1 cellular context compared by ENCODE assay signal in the genomic region with DNA sequence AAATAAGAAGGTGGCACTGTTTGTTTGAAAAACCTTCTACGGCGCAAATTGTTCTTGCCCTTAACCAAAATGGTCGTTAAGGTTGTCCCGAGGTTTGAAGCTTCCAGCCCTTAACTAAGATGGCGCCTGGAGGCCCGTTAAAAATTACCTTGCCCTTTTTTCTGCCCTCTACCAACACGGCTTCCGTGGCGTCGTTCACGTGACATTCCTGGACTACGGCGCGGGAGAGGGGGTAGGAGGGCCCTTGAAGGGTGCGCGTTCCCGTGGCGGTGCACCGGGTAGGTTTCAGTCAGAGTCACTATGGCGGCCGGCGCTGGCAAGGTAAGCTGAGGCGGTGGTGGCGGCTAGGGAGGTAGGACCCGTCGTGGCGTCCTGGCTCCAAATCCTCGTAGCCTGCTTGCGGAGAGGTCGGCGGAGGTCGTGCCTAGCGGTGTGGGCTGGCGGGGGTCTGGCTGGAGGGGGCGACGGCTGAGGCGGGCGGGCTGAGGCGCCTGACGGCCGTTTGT.
TF ChIP-seq lines count a peak whose summit lies in the region.

Gene SLMAP (plus strand): TSS at position 288 of the 506 bp plus-strand sequence. CDS start 1,343 bp downstream, outside the sequence.

TF ChIP-seq in K562, 482 proteins besides CTCF, POLR2A, EP300 and RAD21 (continued from another document and continues in another):
- TF ChIP-seq IRF2 (CRISPR knock-in tag; IDR thresholded peaks at IDR 0.05) (no peak), TOE1 (IDR thresholded peaks at IDR 0.05; ENCODE audit: borderline replicate concordance) (peak; percentile 93), TOE1 (CRISPR knock-in tag; IDR thresholded peaks at IDR 0.05; ENCODE audit: borderline replicate concordance, low read depth) (no peak), HIVEP1 (CRISPR knock-in tag; IDR thresholded peaks at IDR 0.05) (no peak), RBBP5 (IDR thresholded peaks at IDR 0.05; ENCODE audit: borderline replicate concordance, insufficient read depth, low read length, poor library complexity, severe bottlenecking) (peak; percentile 24), THRA (IDR thresholded peaks at IDR 0.05) (no peak), EWSR1 (IDR thresholded peaks at IDR 0.05; ENCODE audit: borderline replicate concordance, low read depth, partially characterized antibody) (no peak), POLR2G (IDR thresholded peaks at IDR 0.05; ENCODE audit: low read depth, low read length) (peak; percentile 93), MAZ (CRISPR knock-in tag; conservative IDR thresholded peaks at IDR 0.05 in 1 of 2, IDR thresholded peaks at IDR 0.05 in 1 of 2) (peak in 1 of 2 experiments; percentile 50; a peak in 1 of 4 replicates), SMAD1 (IDR thresholded peaks at IDR 0.05; ENCODE audit: low read depth, low read length, partially characterized antibody) (no peak), FOXK2 (conservative IDR thresholded peaks at IDR 0.05 in 1 of 2, IDR thresholded peaks at IDR 0.05 in 1 of 2; ENCODE audit: low read depth in 2 of 2) (no peak), NFIC (IDR thresholded peaks at IDR 0.05) (no peak), FOXK1 (CRISPR knock-in tag; IDR thresholded peaks at IDR 0.05; ENCODE audit: borderline replicate concordance) (no peak), SMC3 (conservative IDR thresholded peaks at IDR 0.05; ENCODE audit: insufficient read depth, low read depth, low read length) (no peak), GTF2F1 (IDR thresholded peaks at IDR 0.05; ENCODE audit: low read depth, low read length) (no peak), THAP7 (CRISPR knock-in tag; IDR thresholded peaks at IDR 0.05) (no peak), ZNF764 (CRISPR knock-in tag; IDR thresholded peaks at IDR 0.05; ENCODE audit: low read depth) (no peak), SAFB (IDR thresholded peaks at IDR 0.05; ENCODE audit: borderline replicate concordance, low read depth, low read length) (no peak), CHD4 (IDR thresholded peaks at IDR 0.05; ENCODE audit: insufficient read depth, insufficient replicate concordance, low read depth, low read length, poor library complexity, severe bottlenecking) (no peak), CAMTA2 (CRISPR knock-in tag; conservative IDR thresholded peaks at IDR 0.05) (no peak), FOXM1 (IDR thresholded peaks at IDR 0.05; ENCODE audit: low read depth) (no peak), FOXM1 (CRISPR knock-in tag; IDR thresholded peaks at IDR 0.05; ENCODE audit: low read depth) (no peak), TEAD2 (tag; IDR thresholded peaks at IDR 0.05) (peak; percentile 27; the same call in 1 of the 2 replicates), ZNF79 (CRISPR knock-in tag; IDR thresholded peaks at IDR 0.05; ENCODE audit: low read depth) (0 out of 2 replicates have a peak, but pooled peaks have one; percentile 40), BRCA1 (IDR thresholded peaks at IDR 0.05) (no peak), BRCA1 (CRISPR knock-in tag; IDR thresholded peaks at IDR 0.05) (no peak), CHAMP1 (IDR thresholded peaks at IDR 0.05) (no peak), BHLHE40 (IDR thresholded peaks at IDR 0.05; ENCODE audit: low read length) (peak; percentile 91), ZNF24 (IDR thresholded peaks at IDR 0.05) (no peak), NR4A1 (CRISPR knock-in tag; IDR thresholded peaks at IDR 0.05) (no peak), NR4A1 (tag; IDR thresholded peaks at IDR 0.05) (peak; percentile 84), CBFA2T2 (conservative IDR thresholded peaks at IDR 0.05) (peak; percentile 54), MYBL2 (IDR thresholded peaks at IDR 0.05; ENCODE audit: low read depth) (peak; percentile 88), MYBL2 (CRISPR knock-in tag; IDR thresholded peaks at IDR 0.05; ENCODE audit: borderline replicate concordance) (no peak), TCF7L2 (IDR thresholded peaks at IDR 0.05; ENCODE audit: low read depth, low read length) (no peak), SUPT5H (IDR thresholded peaks at IDR 0.05) (peak; percentile 84), ETV6 (IDR thresholded peaks at IDR 0.05; ENCODE audit: borderline replicate concordance in 1 of 2, low read depth in 2 of 2, low read length in 1 of 2) (no peak), ETV6 (CRISPR knock-in tag; IDR thresholded peaks at IDR 0.05; ENCODE audit: borderline replicate concordance) (no peak), DACH1 (IDR thresholded peaks at IDR 0.05; ENCODE audit: partially characterized antibody) (no peak), VEZF1 (CRISPR knock-in tag; IDR thresholded peaks at IDR 0.05) (peak; percentile 80), ZNF316 (IDR thresholded peaks at IDR 0.05) (no peak), HMG20B (CRISPR knock-in tag; IDR thresholded peaks at IDR 0.05) (no peak), NRF1 (conservative IDR thresholded peaks at IDR 0.05 in 1 of 2, IDR thresholded peaks at IDR 0.05 in 1 of 2) (no peak), YBX1 (IDR thresholded peaks at IDR 0.05) (no peak), SIX5 (IDR thresholded peaks at IDR 0.05; ENCODE audit: borderline replicate concordance in 1 of 2, insufficient read depth in 1 of 2, low read depth in 1 of 2, low read length in 2 of 2) (peak; percentile 68 to 89), BRD4 (IDR thresholded peaks at IDR 0.05) (0 out of 2 replicates have a peak, but pooled peaks have one; percentile 30), MEIS2 (IDR thresholded peaks at IDR 0.05; ENCODE audit: partially characterized antibody) (no peak), SRSF9 (IDR thresholded peaks at IDR 0.05; ENCODE audit: borderline replicate concordance, low read depth, low read length) (no peak), NCOA1 (IDR thresholded peaks at IDR 0.05; ENCODE audit: low read depth) (no peak), ZKSCAN3 (CRISPR knock-in tag; IDR thresholded peaks at IDR 0.05) (no peak)
- TF ChIP-seq, protein P1, sequence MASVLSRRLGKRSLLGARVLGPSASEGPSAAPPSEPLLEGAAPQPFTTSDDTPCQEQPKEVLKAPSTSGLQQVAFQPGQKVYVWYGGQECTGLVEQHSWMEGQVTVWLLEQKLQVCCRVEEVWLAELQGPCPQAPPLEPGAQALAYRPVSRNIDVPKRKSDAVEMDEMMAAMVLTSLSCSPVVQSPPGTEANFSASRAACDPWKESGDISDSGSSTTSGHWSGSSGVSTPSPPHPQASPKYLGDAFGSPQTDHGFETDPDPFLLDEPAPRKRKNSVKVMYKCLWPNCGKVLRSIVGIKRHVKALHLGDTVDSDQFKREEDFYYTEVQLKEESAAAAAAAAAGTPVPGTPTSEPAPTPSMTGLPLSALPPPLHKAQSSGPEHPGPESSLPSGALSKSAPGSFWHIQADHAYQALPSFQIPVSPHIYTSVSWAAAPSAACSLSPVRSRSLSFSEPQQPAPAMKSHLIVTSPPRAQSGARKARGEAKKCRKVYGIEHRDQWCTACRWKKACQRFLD (CRISPR knock-in tag; IDR thresholded peaks at IDR 0.05) = peak; percentile 83
- TF ChIP-seq, protein P2, sequence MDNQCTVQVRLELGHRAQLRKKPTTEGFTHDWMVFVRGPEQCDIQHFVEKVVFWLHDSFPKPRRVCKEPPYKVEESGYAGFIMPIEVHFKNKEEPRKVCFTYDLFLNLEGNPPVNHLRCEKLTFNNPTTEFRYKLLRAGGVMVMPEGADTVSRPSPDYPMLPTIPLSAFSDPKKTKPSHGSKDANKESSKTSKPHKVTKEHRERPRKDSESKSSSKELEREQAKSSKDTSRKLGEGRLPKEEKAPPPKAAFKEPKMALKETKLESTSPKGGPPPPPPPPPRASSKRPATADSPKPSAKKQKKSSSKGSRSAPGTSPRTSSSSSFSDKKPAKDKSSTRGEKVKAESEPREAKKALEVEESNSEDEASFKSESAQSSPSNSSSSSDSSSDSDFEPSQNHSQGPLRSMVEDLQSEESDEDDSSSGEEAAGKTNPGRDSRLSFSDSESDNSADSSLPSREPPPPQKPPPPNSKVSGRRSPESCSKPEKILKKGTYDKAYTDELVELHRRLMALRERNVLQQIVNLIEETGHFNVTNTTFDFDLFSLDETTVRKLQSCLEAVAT (IDR thresholded peaks at IDR 0.05) = 0 out of 4 replicates have a peak, but pooled peaks of 1 of the 2 experiments have one; percentile 32
- TF ChIP-seq, protein P3, sequence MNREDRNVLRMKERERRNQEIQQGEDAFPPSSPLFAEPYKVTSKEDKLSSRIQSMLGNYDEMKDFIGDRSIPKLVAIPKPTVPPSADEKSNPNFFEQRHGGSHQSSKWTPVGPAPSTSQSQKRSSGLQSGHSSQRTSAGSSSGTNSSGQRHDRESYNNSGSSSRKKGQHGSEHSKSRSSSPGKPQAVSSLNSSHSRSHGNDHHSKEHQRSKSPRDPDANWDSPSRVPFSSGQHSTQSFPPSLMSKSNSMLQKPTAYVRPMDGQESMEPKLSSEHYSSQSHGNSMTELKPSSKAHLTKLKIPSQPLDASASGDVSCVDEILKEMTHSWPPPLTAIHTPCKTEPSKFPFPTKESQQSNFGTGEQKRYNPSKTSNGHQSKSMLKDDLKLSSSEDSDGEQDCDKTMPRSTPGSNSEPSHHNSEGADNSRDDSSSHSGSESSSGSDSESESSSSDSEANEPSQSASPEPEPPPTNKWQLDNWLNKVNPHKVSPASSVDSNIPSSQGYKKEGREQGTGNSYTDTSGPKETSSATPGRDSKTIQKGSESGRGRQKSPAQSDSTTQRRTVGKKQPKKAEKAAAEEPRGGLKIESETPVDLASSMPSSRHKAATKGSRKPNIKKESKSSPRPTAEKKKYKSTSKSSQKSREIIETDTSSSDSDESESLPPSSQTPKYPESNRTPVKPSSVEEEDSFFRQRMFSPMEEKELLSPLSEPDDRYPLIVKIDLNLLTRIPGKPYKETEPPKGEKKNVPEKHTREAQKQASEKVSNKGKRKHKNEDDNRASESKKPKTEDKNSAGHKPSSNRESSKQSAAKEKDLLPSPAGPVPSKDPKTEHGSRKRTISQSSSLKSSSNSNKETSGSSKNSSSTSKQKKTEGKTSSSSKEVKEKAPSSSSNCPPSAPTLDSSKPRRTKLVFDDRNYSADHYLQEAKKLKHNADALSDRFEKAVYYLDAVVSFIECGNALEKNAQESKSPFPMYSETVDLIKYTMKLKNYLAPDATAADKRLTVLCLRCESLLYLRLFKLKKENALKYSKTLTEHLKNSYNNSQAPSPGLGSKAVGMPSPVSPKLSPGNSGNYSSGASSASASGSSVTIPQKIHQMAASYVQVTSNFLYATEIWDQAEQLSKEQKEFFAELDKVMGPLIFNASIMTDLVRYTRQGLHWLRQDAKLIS (CRISPR knock-in tag; IDR thresholded peaks at IDR 0.05) = no peak
- TF ChIP-seq, protein P4, sequence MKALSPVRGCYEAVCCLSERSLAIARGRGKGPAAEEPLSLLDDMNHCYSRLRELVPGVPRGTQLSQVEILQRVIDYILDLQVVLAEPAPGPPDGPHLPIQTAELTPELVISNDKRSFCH (CRISPR knock-in tag; IDR thresholded peaks at IDR 0.05) = no peak
- TF ChIP-seq, protein P4 (tag; IDR thresholded peaks at IDR 0.05) = peak; percentile 63; the same call in 1 of the 2 replicates
